11 cellular contexts compared by ENCODE assay signal in the genomic region with DNA sequence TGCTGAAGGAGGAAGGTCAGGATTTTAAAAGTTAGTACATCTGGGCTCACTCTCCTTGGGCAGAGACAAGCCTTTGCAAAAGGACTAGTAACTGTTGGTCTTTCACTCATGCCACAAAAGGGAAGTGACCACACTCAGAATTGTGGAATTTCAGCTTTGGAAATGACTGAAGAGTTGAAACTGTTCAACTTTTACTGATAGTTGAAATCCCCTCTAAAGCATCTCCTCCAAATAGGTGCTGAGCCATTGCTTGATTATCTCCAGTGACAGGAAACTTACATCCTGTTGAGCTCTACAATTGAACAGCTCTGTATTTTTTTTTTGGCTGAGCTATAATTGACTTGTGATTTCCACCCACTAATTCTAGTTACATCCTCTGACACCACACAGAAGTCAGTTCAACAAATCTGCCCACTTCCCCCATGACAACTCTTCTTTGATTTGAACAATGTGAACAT.
DNase-seq lines count a peak whose midpoint lies in the region; ATAC-seq and TF ChIP-seq lines count a peak whose summit lies in the region.
"Had no signal": no experiment of that assay in that cellular context is flagged by ENCODE, and none has a peak within 500 bp of the region (broad histone marks: within the 10 kb centered on the region; RNA-seq: fewer than 3 reads in every experiment).

No MANE protein-coding gene starts in this region.

- no peak for TF ChIP-seq POLR2A in heart left ventricle (IDR thresholded peaks at IDR 0.05)

- H3K27ac ChIP-seq in heart left ventricle: peak overlapping the region in 1 of 12 donors; percentile 83
- H3K27ac ChIP-seq in left ventricle myocardium inferior (replicated peaks): no peak overlapping the region
- H3K27ac ChIP-seq: C4-2B, tibial artery had no signal

- H3K27ac Mint-ChIP-seq in activated naive CD8-positive, alpha-beta T cell: peak overlapping the region; percentile 90
- peak overlapping the region; percentile 4 for H3K27ac Mint-ChIP-seq in stimulated activated effector memory CD8-positive, alpha-beta T cell treated with anti-CD3 and anti-CD28 coated beads, Interleukin-12 subunit alpha, Interleukin-12 subunit beta, amount 100 ng/mL, for 72 hours

- intact Hi-C loops in heart left ventricle (cut with DNase I): no loop called here
- intact Hi-C loops in left ventricle myocardium inferior (cut with micrococcal nuclease): no loop called here

- peaks cover 3% of the 10 kb centered on the region for H3K36me3 Mint-ChIP-seq in activated naive CD8-positive, alpha-beta T cell
- H3K36me3 Mint-ChIP-seq in stimulated activated effector memory CD8-positive, alpha-beta T cell treated with anti-CD3 and anti-CD28 coated beads, Interleukin-12 subunit alpha, Interleukin-12 subunit beta, amount 100 ng/mL, for 72 hours: no peaks in the 10 kb centered on the region

- TF ChIP-seq CTCF in heart left ventricle (IDR thresholded peaks at IDR 0.05) (no peak), left ventricle myocardium inferior (IDR thresholded peaks at IDR 0.05; ENCODE audit: borderline replicate concordance) (no peak)

- H3K27me3 Mint-ChIP-seq in activated naive CD8-positive, alpha-beta T cell: no peaks in the 10 kb centered on the region

- H3K9me3 Mint-ChIP-seq in activated naive CD8-positive, alpha-beta T cell (ENCODE audit: low read depth): peaks cover 9% of the 10 kb centered on the region
- H3K9me3 Mint-ChIP-seq in stimulated activated effector memory CD8-positive, alpha-beta T cell treated with anti-CD3 and anti-CD28 coated beads, Interleukin-12 subunit alpha, Interleukin-12 subunit beta, amount 100 ng/mL, for 72 hours: no peaks in the 10 kb centered on the region

- H3K27me3 ChIP-seq in heart left ventricle (no peaks in the 10 kb centered on the region), left ventricle myocardium inferior (ENCODE audit: low read depth) (no peaks in the 10 kb centered on the region)
- H3K27me3 ChIP-seq: tibial artery had no signal

- H3K4me1 Mint-ChIP-seq in activated naive CD8-positive, alpha-beta T cell (ENCODE audit: low read depth): peaks cover 42% of the 10 kb centered on the region
- H3K4me1 Mint-ChIP-seq in stimulated activated effector memory CD8-positive, alpha-beta T cell treated with anti-CD3 and anti-CD28 coated beads, Interleukin-12 subunit alpha, Interleukin-12 subunit beta, amount 100 ng/mL, for 72 hours: peaks cover 43% of the 10 kb centered on the region

- no peaks in the 10 kb centered on the region for H3K36me3 ChIP-seq in heart left ventricle
- H3K36me3 ChIP-seq in left ventricle myocardium inferior: no peaks in the 10 kb centered on the region
- H3K36me3 ChIP-seq: tibial artery had no signal

- no peak for DNase-seq in heart left ventricle
- no peak for DNase-seq in left ventricle myocardium inferior
- DNase-seq in stimulated activated effector memory CD8-positive, alpha-beta T cell treated with anti-CD3 and anti-CD28 coated beads, Interleukin-12 subunit alpha, Interleukin-12 subunit beta, amount 100 ng/mL, for 72 hours (ENCODE audit: low spot score in 2 of 2): no peak
- DNase-seq in SW 1271 (lab: John Stamatoyannopoulos, UW): no peak
- no peak for DNase-seq in SW480 (ENCODE audit: low spot score)
- DNase-seq: tibial artery had no signal

- H3K4me1 ChIP-seq in heart left ventricle: peaks cover 0 to 48% (median 6%) of the 10 kb centered on the region in 12 donors
- peaks cover 21% of the 10 kb centered on the region for H3K4me1 ChIP-seq in left ventricle myocardium inferior

- H3K4me3 ChIP-seq in heart left ventricle (no peak overlapping the region), left ventricle myocardium inferior (no peak overlapping the region)
- H3K4me3 ChIP-seq: skin epidermis, tibial artery had no signal

- ATAC-seq in heart left ventricle (peak in 3 of 4 donors; percentile 45 to 62 (median 52)), HG03439 (IDR thresholded peaks at IDR 0.05; ENCODE audit: unreplicated experiment) (peak; percentile 57), HG03469 (IDR thresholded peaks at IDR 0.05; ENCODE audit: unreplicated experiment) (no peak)
- peak; percentile 80 for ATAC-seq in stimulated activated effector memory CD8-positive, alpha-beta T cell treated with anti-CD3 and anti-CD28 coated beads, Interleukin-12 subunit alpha, Interleukin-12 subunit beta, amount 100 ng/mL, for 72 hours

- H3K4me3 Mint-ChIP-seq in activated naive CD8-positive, alpha-beta T cell: peak overlapping the region; percentile 61
- H3K4me3 Mint-ChIP-seq in stimulated activated effector memory CD8-positive, alpha-beta T cell treated with anti-CD3 and anti-CD28 coated beads, Interleukin-12 subunit alpha, Interleukin-12 subunit beta, amount 100 ng/mL, for 72 hours: peak overlapping the region; percentile 18

- H3K9me3 ChIP-seq in heart left ventricle (peaks cover 0 to 5% (median 0%) of the 10 kb centered on the region in 12 donors), left ventricle myocardium inferior (replicated peaks) (peaks cover 4% of the 10 kb centered on the region)
- H3K9me3 ChIP-seq: tibial artery had no signal
